Comparison of ENCODE assay signal across 8 cellular contexts in the genomic region with DNA sequence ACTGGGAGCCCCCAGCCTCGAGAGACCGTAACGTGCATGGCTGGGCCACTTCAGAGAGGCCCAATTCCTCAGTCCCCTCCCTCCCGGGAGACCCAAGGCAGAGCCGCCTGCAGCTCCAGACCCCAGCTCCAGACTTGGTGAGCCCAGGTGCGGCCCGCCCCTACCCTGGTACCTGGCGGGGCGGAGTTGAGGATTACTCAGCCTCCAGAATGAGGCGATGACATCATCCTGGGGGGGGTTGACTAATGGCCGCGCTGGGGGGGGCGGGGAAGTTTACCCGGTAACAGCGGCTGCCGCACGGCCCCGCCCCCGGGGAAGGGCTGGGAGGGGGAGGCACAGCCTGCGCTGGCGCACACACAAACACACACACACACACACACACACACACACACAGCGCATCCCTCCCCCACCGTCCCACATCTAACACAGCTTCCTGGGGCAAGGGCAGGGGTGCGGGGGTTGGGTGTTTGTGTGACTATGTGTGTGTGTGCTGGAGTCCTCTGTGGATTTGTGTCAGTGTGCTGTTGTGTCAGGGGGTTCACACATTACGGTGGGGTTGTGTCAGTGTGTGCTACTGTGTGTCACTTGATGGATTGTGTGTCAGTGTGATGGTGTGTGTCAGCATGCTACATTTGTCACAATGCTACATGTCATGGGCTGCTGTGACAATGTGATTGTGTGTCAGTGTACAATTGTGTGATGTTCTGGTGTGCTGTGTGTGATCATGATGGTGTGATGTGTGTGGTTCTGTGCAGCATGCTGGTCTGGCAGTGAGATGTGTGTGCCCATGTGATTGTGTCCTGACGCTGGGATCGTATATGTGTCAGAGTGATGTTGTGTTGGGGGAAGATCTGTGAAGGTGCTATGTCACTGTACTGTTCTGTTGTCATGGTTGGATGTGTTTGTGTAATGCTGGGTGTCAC. TPM values are rescaled to one million over a fixed set of nuclear protein-coding genes. Genes with fewer than 3 reads are reported as not detected.
DNase-seq lines count a peak whose midpoint lies in the region; ATAC-seq and TF ChIP-seq lines count a peak whose summit lies in the region.

No MANE protein-coding gene starts in this region.

- no peak overlapping the region for H3K27ac ChIP-seq in suprapubic skin

- H3K9me3 Mint-ChIP-seq in endothelial cell (ENCODE audit: unreplicated experiment) = no peaks in the 10 kb centered on the region
- no peaks in the 10 kb centered on the region for H3K9me3 Mint-ChIP-seq in natural killer cell treated with Interleukin-12 subunit alpha and Interleukin-12 subunit beta and Interleukin-15 and Interleukin-18, amount 100 ng/mL, for 72 hours

- H3K36me3 Mint-ChIP-seq in endothelial cell (ENCODE audit: low read depth, unreplicated experiment) = peaks cover 15% of the 10 kb centered on the region
- H3K36me3 Mint-ChIP-seq in natural killer cell treated with Interleukin-12 subunit alpha and Interleukin-12 subunit beta and Interleukin-15 and Interleukin-18, amount 100 ng/mL, for 72 hours = no peaks in the 10 kb centered on the region

- TF ChIP-seq POLR2A in suprapubic skin (IDR thresholded peaks at IDR 0.05) = no peak

- no peaks in the 10 kb centered on the region for H3K36me3 ChIP-seq in suprapubic skin

- no peak overlapping the region for H3K27ac Mint-ChIP-seq in endothelial cell (ENCODE audit: unreplicated experiment)
- H3K27ac Mint-ChIP-seq in natural killer cell treated with Interleukin-12 subunit alpha and Interleukin-12 subunit beta and Interleukin-15 and Interleukin-18, amount 100 ng/mL, for 72 hours = no peak overlapping the region

- H3K27me3 ChIP-seq in suprapubic skin = peaks cover 5% of the 10 kb centered on the region

- WGBS in suprapubic skin = 21% methylated on average over 16 of the region's 27 CpGs

- H3K27me3 Mint-ChIP-seq in endothelial cell (ENCODE audit: unreplicated experiment) = peaks cover 12% of the 10 kb centered on the region
- H3K27me3 Mint-ChIP-seq in natural killer cell treated with Interleukin-12 subunit alpha and Interleukin-12 subunit beta and Interleukin-15 and Interleukin-18, amount 100 ng/mL, for 72 hours = peaks cover 0 to 6% of the 10 kb centered on the region in 2 donors

- peaks cover 21% of the 10 kb centered on the region for H3K4me1 Mint-ChIP-seq in endothelial cell (ENCODE audit: unreplicated experiment)
- peaks cover 6 to 27% of the 10 kb centered on the region in 2 donors for H3K4me1 Mint-ChIP-seq in natural killer cell treated with Interleukin-12 subunit alpha and Interleukin-12 subunit beta and Interleukin-15 and Interleukin-18, amount 100 ng/mL, for 72 hours (ENCODE audit: low read depth in 2 of 2)

- TF ChIP-seq CTCF in endothelial cell (IDR thresholded peaks at IDR 0.05; ENCODE audit: unreplicated experiment) (no peak), suprapubic skin (IDR thresholded peaks at IDR 0.05) (no peak)

- peak; percentile 50 to 64 for ATAC-seq in natural killer cell treated with Interleukin-12 subunit alpha and Interleukin-12 subunit beta and Interleukin-15 and Interleukin-18, amount 100 ng/mL, for 72 hours
- ATAC-seq in HG02571 (IDR thresholded peaks at IDR 0.05; ENCODE audit: unreplicated experiment) = no peak

- no peak for TF ChIP-seq EP300 in suprapubic skin (IDR thresholded peaks at IDR 0.05)

- DNase-seq in NOMO-1 (lab: John Stamatoyannopoulos, UW; ENCODE audit: unreplicated experiment in 2 of 2) (peak; percentile 29 to 32), NOMO-1 treated with dmso at 0.1 percent for 144 hours (lab: John Stamatoyannopoulos, UW; ENCODE audit: unreplicated experiment) (no peak), NCI-H69 (lab: John Stamatoyannopoulos, UW) (peak; percentile 99), endothelial cell (ENCODE audit: low spot score) (peak; percentile 50), suprapubic skin (ENCODE audit: low spot score in 2 of 2) (peak in 1 of 2 donors; percentile 85)
- peak; percentile 86 for DNase-seq in activated CD8-positive, alpha-beta memory T cell treated with anti-CD3 and anti-CD28 coated beads, Interleukin-2, amount 50 U/mL, for 48 hours
- DNase-seq in natural killer cell treated with Interleukin-12 subunit alpha and Interleukin-12 subunit beta and Interleukin-15 and Interleukin-18, amount 100 ng/mL, for 72 hours (ENCODE audit: low spot score) = peak; percentile 77

- no peaks in the 10 kb centered on the region for H3K9me3 ChIP-seq in suprapubic skin

- peaks cover 46% of the 10 kb centered on the region for H3K4me1 ChIP-seq in suprapubic skin

- H3K4me3 Mint-ChIP-seq in endothelial cell (ENCODE audit: unreplicated experiment) = no peak overlapping the region
- no peak overlapping the region for H3K4me3 Mint-ChIP-seq in natural killer cell treated with Interleukin-12 subunit alpha and Interleukin-12 subunit beta and Interleukin-15 and Interleukin-18, amount 100 ng/mL, for 72 hours

- H3K4me3 ChIP-seq in suprapubic skin = peak overlapping the region; percentile 5

RNA-seq across cellular contexts. Expression of a gene that starts 10.3 kb away (rescaled TPM):
- total RNA-seq in endothelial cell (ENCODE audit: unreplicated experiment) (18.6 TPM), suprapubic skin (10 to 100 TPM in 2 of 4 donors, 1 to 10 TPM in 2; 5.6 to 13.6 (median 9.7) TPM)
- total RNA-seq in natural killer cell treated with Interleukin-12 subunit alpha and Interleukin-12 subunit beta and Interleukin-15 and Interleukin-18, amount 100 ng/mL, for 72 hours = 1 to 10 TPM; 4.8 to 9.7 TPM

RNA-seq across cellular contexts. Expression of a gene that starts 15.1 kb away (rescaled TPM):
- total RNA-seq in endothelial cell (ENCODE audit: unreplicated experiment) (28.0 TPM), suprapubic skin (10 to 100 TPM; 24.6 to 33.2 (median 27.4) TPM)
- 10 to 100 TPM; 42.8 to 58.4 TPM for total RNA-seq in natural killer cell treated with Interleukin-12 subunit alpha and Interleukin-12 subunit beta and Interleukin-15 and Interleukin-18, amount 100 ng/mL, for 72 hours

RNA-seq across cellular contexts. Expression of a gene that starts 33.4 kb away (rescaled TPM):
- 4.8 TPM for total RNA-seq in endothelial cell (ENCODE audit: unreplicated experiment)
- 10 to 100 TPM; 14.0 to 16.1 TPM for total RNA-seq in natural killer cell treated with Interleukin-12 subunit alpha and Interleukin-12 subunit beta and Interleukin-15 and Interleukin-18, amount 100 ng/mL, for 72 hours
- total RNA-seq in suprapubic skin = 10 to 100 TPM in 2 of 4 donors, 1 to 10 TPM in 2; 6.6 to 13.5 (median 10.6) TPM
